Comparison of ENCODE assay signal across 1 cellular context in genomic region chr2:73922681-73923080, GRCh38.
TF ChIP-seq lines count a peak whose summit lies in the region.

No MANE protein-coding gene starts in this region.

TF ChIP-seq in K562, 482 proteins besides CTCF, POLR2A, EP300 and RAD21:
- no peak for TF ChIP-seq MED1 (CRISPR knock-in tag; IDR thresholded peaks at IDR 0.05; ENCODE audit: borderline replicate concordance)
- TF ChIP-seq HDAC6 (IDR thresholded peaks at IDR 0.05; ENCODE audit: low read depth, low read length) = no peak
- no peak for TF ChIP-seq EHMT2 (IDR thresholded peaks at IDR 0.05)
- no peak for TF ChIP-seq LARP7 (IDR thresholded peaks at IDR 0.05)
- no peak for TF ChIP-seq FOXP4 (CRISPR knock-in tag; IDR thresholded peaks at IDR 0.05; ENCODE audit: borderline replicate concordance)
- no peak for TF ChIP-seq MXI1 (IDR thresholded peaks at IDR 0.05; ENCODE audit: low read depth, low read length)
- no peak for TF ChIP-seq IRF2 (CRISPR knock-in tag; IDR thresholded peaks at IDR 0.05)
- TF ChIP-seq TBL1XR1 (IDR thresholded peaks at IDR 0.05; ENCODE audit: low read length in 2 of 2) = no peak
- no peak for TF ChIP-seq NR2C2 (CRISPR knock-in tag; IDR thresholded peaks at IDR 0.05)
- no peak for TF ChIP-seq NR2C2 (tag; IDR thresholded peaks at IDR 0.05)
- TF ChIP-seq SIN3A (IDR thresholded peaks at IDR 0.05; ENCODE audit: borderline replicate concordance in 2 of 2, control insufficient read depth in 1 of 2, low read depth in 2 of 2, low read length in 2 of 2) = no peak
